8 cellular contexts compared by ENCODE assay signal in the genomic region with DNA sequence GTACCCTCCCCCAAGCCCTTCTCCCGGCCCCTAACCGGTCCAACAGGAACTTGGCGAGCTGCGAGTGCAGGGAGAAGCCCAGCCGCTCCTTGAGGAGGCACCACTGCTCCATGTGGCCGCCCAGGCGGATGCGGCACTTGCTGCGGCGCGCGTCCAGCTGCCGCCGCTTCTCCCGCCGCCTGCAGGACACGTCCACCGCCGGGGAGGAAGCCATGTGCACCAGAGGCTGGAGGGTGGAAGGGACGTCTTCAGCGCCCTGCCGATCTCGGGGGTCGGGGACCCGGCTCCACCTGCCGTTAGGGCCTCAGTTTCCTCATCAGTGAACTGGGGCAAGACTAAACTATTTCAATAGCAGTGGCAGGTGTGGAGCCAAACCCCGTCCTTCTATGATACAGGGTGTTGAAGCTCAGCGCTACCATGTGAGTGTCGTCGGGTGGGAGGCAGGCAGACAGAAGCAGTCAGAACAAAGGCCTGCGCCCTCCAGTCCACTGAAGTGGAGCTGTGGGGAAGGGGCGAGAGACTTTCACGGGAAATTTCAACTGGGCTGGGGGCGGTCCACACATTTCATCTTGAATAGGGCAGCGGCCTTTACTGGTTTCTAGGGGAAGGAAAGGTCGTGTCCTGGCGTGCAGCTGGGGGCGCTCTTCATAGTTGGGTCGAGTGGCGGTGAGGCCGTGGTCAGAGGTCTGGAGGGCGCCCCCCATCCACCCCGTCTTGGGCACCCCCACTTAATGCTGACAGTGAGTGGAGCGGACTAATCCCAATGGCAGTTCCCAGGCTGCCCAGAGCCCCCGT. TPM values are rescaled to one million over a fixed set of nuclear protein-coding genes. Genes with fewer than 3 reads are reported as not detected.
DNase-seq lines count a peak whose midpoint lies in the region; ATAC-seq and TF ChIP-seq lines count a peak whose summit lies in the region.

No MANE protein-coding gene starts in this region.

- CTCF ChIA-PET in activated CD8-positive, alpha-beta T cell treated with anti-CD3 and anti-CD28 coated beads for 36 hours (lab: Charles Lee): interaction anchor here (0.6 to 3.5 kb wide), 10 partner anchors 8 to 51 kb away, joined by 3 to 26 read pairs (median 10); a partner anchor contains a TSS

- H3K4me3 Mint-ChIP-seq in activated CD8-positive, alpha-beta T cell treated with anti-CD3 and anti-CD28 coated beads for 36 hours: peak overlapping the region; percentile 88
- H3K4me3 Mint-ChIP-seq in nephron: peak overlapping the region; percentile 89 to 95 (median 94)

- TF ChIP-seq POLR2A in vagina (IDR thresholded peaks at IDR 0.05): no peak

- H3K4me1 Mint-ChIP-seq in activated CD8-positive, alpha-beta T cell treated with anti-CD3 and anti-CD28 coated beads for 36 hours (ENCODE audit: low read depth): peaks cover 29% of the 10 kb centered on the region
- peaks cover 20% of the 10 kb centered on the region for H3K4me1 Mint-ChIP-seq in nephron

- H3K36me3 Mint-ChIP-seq in activated CD8-positive, alpha-beta T cell treated with anti-CD3 and anti-CD28 coated beads for 36 hours (ENCODE audit: low read depth): peaks cover 27% of the 10 kb centered on the region
- H3K36me3 Mint-ChIP-seq in nephron (ENCODE audit: low read depth): peaks cover 14% of the 10 kb centered on the region

- ATAC-seq in GM18870 (IDR thresholded peaks at IDR 0.05; ENCODE audit: unreplicated experiment) (peak; percentile 24), HG03095 (IDR thresholded peaks at IDR 0.05; ENCODE audit: unreplicated experiment) (peak; percentile 31)
- peak; percentile 45 for ATAC-seq in activated CD8-positive, alpha-beta T cell treated with anti-CD3 and anti-CD28 coated beads for 36 hours

- POLR2A ChIA-PET in activated CD8-positive, alpha-beta T cell treated with anti-CD3 and anti-CD28 coated beads for 36 hours (lab: Charles Lee): interaction anchor here (0.5 to 3.9 kb wide), 8 partner anchors 11 to 32 kb away, joined by 3 to 43 read pairs (median 4); a partner anchor contains a TSS

- no peaks in the 10 kb centered on the region for H3K27me3 ChIP-seq in vagina

- peak overlapping the region; percentile 81 for H3K4me3 ChIP-seq in fibroblast of pulmonary artery (replicated peaks; ENCODE audit: low read depth, low read length)
- peak overlapping the region; percentile 55 to 61 for H3K4me3 ChIP-seq in vagina

- H3K9me3 Mint-ChIP-seq in activated CD8-positive, alpha-beta T cell treated with anti-CD3 and anti-CD28 coated beads for 36 hours: no peaks in the 10 kb centered on the region
- H3K9me3 Mint-ChIP-seq in nephron: no peaks in the 10 kb centered on the region

- H3K27ac ChIP-seq in vagina: peak overlapping the region; percentile 90

- H3K27ac Mint-ChIP-seq in activated CD8-positive, alpha-beta T cell treated with anti-CD3 and anti-CD28 coated beads for 36 hours: peak overlapping the region; percentile 95
- peak overlapping the region; percentile 89 to 97 (median 97) for H3K27ac Mint-ChIP-seq in nephron

- DNase-seq in COLO668 (lab: John Stamatoyannopoulos, UW; ENCODE audit: unreplicated experiment) (peak; percentile 86), NCI-H2227 treated with DMSO at 0.1 percent for 48 hours (lab: John Stamatoyannopoulos, UW) (peak; percentile 50), fibroblast of pulmonary artery (ENCODE audit: low read depth) (peak; percentile 58), vagina (ENCODE audit: extremely low spot score in 2 of 2) (peak in 1 of 2 donors; percentile 86)
- peak; percentile 43 for DNase-seq in activated CD8-positive, alpha-beta T cell treated with anti-CD3 and anti-CD28 coated beads for 36 hours

- no peaks in the 10 kb centered on the region for H3K9me3 ChIP-seq in vagina

- no peaks in the 10 kb centered on the region for H3K36me3 ChIP-seq in vagina

- peak; percentile 64 for TF ChIP-seq CTCF in activated CD8-positive, alpha-beta T cell treated with anti-CD3 and anti-CD28 coated beads for 36 hours (IDR thresholded peaks at IDR 0.05)
- TF ChIP-seq CTCF in fibroblast of pulmonary artery (IDR thresholded peaks at IDR 0.05; ENCODE audit: low read length, missing control alignments): peak; percentile 25
- peak in 1 of 3 experiments; percentile 47 for TF ChIP-seq CTCF in nephron (IDR thresholded peaks at IDR 0.05; ENCODE audit: unreplicated experiment in 3 of 3)
- TF ChIP-seq CTCF in vagina (IDR thresholded peaks at IDR 0.05): peak in 1 of 3 experiments; percentile 12

- no peaks in the 10 kb centered on the region for H3K27me3 Mint-ChIP-seq in activated CD8-positive, alpha-beta T cell treated with anti-CD3 and anti-CD28 coated beads for 36 hours
- peaks cover 7% of the 10 kb centered on the region for H3K27me3 Mint-ChIP-seq in nephron (ENCODE audit: low read depth)

- H3K4me1 ChIP-seq in vagina: peaks cover 21% of the 10 kb centered on the region

- intact Hi-C loops in activated CD8-positive, alpha-beta T cell treated with anti-CD3 and anti-CD28 coated beads for 36 hours (cut with micrococcal nuclease): loop anchor here (1.0 kb wide), 1 partner anchor 19 kb away; no protein-coding TSS in a partner anchor
- intact Hi-C loops in vagina (cut with DNase I): no loop called here

RNA-seq across cellular contexts. Expression of a gene that starts 0.6 kb away (rescaled TPM):
- total RNA-seq in activated CD8-positive, alpha-beta T cell treated with anti-CD3 and anti-CD28 coated beads for 36 hours: 10 to 100 TPM; 80.8 to 85.6 TPM
- total RNA-seq in vagina: 46.7 TPM

RNA-seq across cellular contexts. Expression of a gene that starts 20.3 kb away (rescaled TPM):
- total RNA-seq in activated CD8-positive, alpha-beta T cell treated with anti-CD3 and anti-CD28 coated beads for 36 hours: 10 to 100 TPM; 43.8 to 45.1 TPM
- 44.9 TPM for total RNA-seq in vagina

RNA-seq across cellular contexts. Expression of a gene that starts 32.6 kb away (rescaled TPM):
- 10 to 100 TPM; 16.2 to 18.3 TPM for total RNA-seq in activated CD8-positive, alpha-beta T cell treated with anti-CD3 and anti-CD28 coated beads for 36 hours
- 18.7 TPM for total RNA-seq in vagina

RNA-seq across cellular contexts. Expression of a gene that starts 47.7 kb away (rescaled TPM):
- 1 to 10 TPM; 3.2 to 3.4 TPM for total RNA-seq in activated CD8-positive, alpha-beta T cell treated with anti-CD3 and anti-CD28 coated beads for 36 hours
- 12.5 TPM for total RNA-seq in vagina
